Comparison of ENCODE assay signal across 1 cellular context in genomic region chr3:196711838-196712513, GRCh38.
TF ChIP-seq lines count a peak whose summit lies in the region.

A gene with protein sequence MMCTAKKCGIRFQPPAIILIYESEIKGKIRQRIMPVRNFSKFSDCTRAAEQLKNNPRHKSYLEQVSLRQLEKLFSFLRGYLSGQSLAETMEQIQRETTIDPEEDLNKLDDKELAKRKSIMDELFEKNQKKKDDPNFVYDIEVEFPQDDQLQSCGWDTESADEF (minus strand): TSS chr3:196712250. CDS start chr3:196708657, 3,593 bp downstream.
Gene PIGX (plus strand): TSS chr3:196712377.

TF ChIP-seq in GM23338, 12 proteins besides CTCF, POLR2A, EP300 and RAD21 (continued from another document):
- TF ChIP-seq ZNF462 (CRISPR knock-in tag; IDR thresholded peaks at IDR 0.05) (no peak), CREB1 (CRISPR knock-in tag; IDR thresholded peaks at IDR 0.05; ENCODE audit: low read depth) (no peak), JUNB (IDR thresholded peaks at IDR 0.05; ENCODE audit: unreplicated experiment) (no peak), POLR2AphosphoS5 (IDR thresholded peaks at IDR 0.05; ENCODE audit: low read depth) (peak; percentile 65), EZH2 (IDR thresholded peaks at IDR 0.05; ENCODE audit: low read depth, unreplicated experiment) (no peak), ZNF114 (CRISPR knock-in tag; IDR thresholded peaks at IDR 0.05) (no peak)
- TF ChIP-seq, protein P1, sequence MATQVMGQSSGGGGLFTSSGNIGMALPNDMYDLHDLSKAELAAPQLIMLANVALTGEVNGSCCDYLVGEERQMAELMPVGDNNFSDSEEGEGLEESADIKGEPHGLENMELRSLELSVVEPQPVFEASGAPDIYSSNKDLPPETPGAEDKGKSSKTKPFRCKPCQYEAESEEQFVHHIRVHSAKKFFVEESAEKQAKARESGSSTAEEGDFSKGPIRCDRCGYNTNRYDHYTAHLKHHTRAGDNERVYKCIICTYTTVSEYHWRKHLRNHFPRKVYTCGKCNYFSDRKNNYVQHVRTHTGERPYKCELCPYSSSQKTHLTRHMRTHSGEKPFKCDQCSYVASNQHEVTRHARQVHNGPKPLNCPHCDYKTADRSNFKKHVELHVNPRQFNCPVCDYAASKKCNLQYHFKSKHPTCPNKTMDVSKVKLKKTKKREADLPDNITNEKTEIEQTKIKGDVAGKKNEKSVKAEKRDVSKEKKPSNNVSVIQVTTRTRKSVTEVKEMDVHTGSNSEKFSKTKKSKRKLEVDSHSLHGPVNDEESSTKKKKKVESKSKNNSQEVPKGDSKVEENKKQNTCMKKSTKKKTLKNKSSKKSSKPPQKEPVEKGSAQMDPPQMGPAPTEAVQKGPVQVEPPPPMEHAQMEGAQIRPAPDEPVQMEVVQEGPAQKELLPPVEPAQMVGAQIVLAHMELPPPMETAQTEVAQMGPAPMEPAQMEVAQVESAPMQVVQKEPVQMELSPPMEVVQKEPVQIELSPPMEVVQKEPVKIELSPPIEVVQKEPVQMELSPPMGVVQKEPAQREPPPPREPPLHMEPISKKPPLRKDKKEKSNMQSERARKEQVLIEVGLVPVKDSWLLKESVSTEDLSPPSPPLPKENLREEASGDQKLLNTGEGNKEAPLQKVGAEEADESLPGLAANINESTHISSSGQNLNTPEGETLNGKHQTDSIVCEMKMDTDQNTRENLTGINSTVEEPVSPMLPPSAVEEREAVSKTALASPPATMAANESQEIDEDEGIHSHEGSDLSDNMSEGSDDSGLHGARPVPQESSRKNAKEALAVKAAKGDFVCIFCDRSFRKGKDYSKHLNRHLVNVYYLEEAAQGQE (IDR thresholded peaks at IDR 0.05; ENCODE audit: unreplicated experiment): no peak
